ENCODE assay signal across 9 cellular contexts in genomic region chr9:124658165-124659017, GRCh38.
A peak's percentile ranks its signal among the peaks of the same experiment; 100 is the strongest.
DNase-seq lines count a peak whose midpoint lies in the region; ATAC-seq and TF ChIP-seq lines count a peak whose summit lies in the region.
"Had no signal": no experiment of that assay in that cellular context is flagged by ENCODE, and none has a peak within 500 bp of the region (broad histone marks: within the 10 kb centered on the region; RNA-seq: fewer than 3 reads in every experiment).

No MANE protein-coding gene starts in this region.

- H3K79me2 ChIP-seq in ACC112 (ENCODE audit: control insufficient read depth, insufficient read depth, low read length, unreplicated experiment), result peaks cover 32% of the 10 kb centered on the region

- no peaks in the 10 kb centered on the region for H3K9me3 ChIP-seq in WERI-Rb-1 (ENCODE audit: severe bottlenecking)
- H3K9me3 ChIP-seq in effector memory CD4-positive, alpha-beta T cell (ENCODE audit: control insufficient read depth, low read length), result no peaks in the 10 kb centered on the region

- peaks cover 23% of the 10 kb centered on the region for H3K4me1 ChIP-seq in ACC112 (ENCODE audit: control insufficient read depth, insufficient read depth, low read length, unreplicated experiment)
- no peaks in the 10 kb centered on the region for H3K4me1 ChIP-seq in effector memory CD4-positive, alpha-beta T cell (ENCODE audit: control insufficient read depth, insufficient read depth, low read length, poor library complexity, severe bottlenecking)

- peak overlapping the region; percentile 54 for H2AFZ ChIP-seq in ACC112 (ENCODE audit: low read length, unreplicated experiment)

- no peak for TF ChIP-seq CTCF in WERI-Rb-1 (IDR thresholded peaks at IDR 0.05; ENCODE audit: low read depth, low read length)
- TF ChIP-seq CTCF in lower leg skin (IDR thresholded peaks at IDR 0.05), result no peak

- 1 to 2% methylated on average over 14 of the region's 14 CpGs for WGBS in lower leg skin, 2 donors

- H3K27me3 ChIP-seq in ACC112 (ENCODE audit: insufficient read depth, low read length) (no peaks in the 10 kb centered on the region), WERI-Rb-1 (ENCODE audit: insufficient read depth, low read depth, severe bottlenecking) (no peaks in the 10 kb centered on the region)
- peaks cover 10% of the 10 kb centered on the region for H3K27me3 ChIP-seq in effector memory CD4-positive, alpha-beta T cell (replicated peaks; ENCODE audit: control insufficient read depth, insufficient read depth, low read length, poor library complexity, severe bottlenecking)

- H3K27ac ChIP-seq in ACC112 (ENCODE audit: low read depth, low read length) (peak overlapping the region; percentile 85), WERI-Rb-1 (peak overlapping the region; percentile 88)
- no peak overlapping the region for H3K27ac ChIP-seq in effector memory CD4-positive, alpha-beta T cell (ENCODE audit: insufficient read depth, low read length, poor library complexity, severe bottlenecking)
- H3K27ac ChIP-seq: KMS-11 had no signal

- DNase-seq in NCI-H2029 treated with DMSO at 0.1 percent for 48 hours (lab: John Stamatoyannopoulos, UW), result peak; percentile 98
- peak; percentile 95 for DNase-seq in WERI-Rb-1
- no peak for DNase-seq in effector memory CD4-positive, alpha-beta T cell
- DNase-seq in lower leg skin (ENCODE audit: low spot score in 2 of 2), result peak; percentile 65 to 86
- DNase-seq in stimulated activated CD4-positive, alpha-beta T cell treated with anti-CD3 and anti-CD28 coated beads, Interleukin-4, amount 100 ng/mL, for 48 hours (ENCODE audit: low read depth in 2 of 2), result peak; percentile 12 to 25

- no peaks in the 10 kb centered on the region for H3K36me3 ChIP-seq in ACC112 (ENCODE audit: insufficient read depth, low read length)
- no peaks in the 10 kb centered on the region; the same call in 1 of the 2 replicates for H3K36me3 ChIP-seq in WERI-Rb-1
- no peaks in the 10 kb centered on the region for H3K36me3 ChIP-seq in effector memory CD4-positive, alpha-beta T cell (ENCODE audit: control insufficient read depth, insufficient read depth, low read length)

- TF ChIP-seq POLR2A in GM18505 (IDR thresholded peaks at IDR 0.05; ENCODE audit: borderline replicate concordance, extremely low read depth, insufficient read depth, insufficient read length) (peak; percentile 90), lower leg skin (IDR thresholded peaks at IDR 0.05) (no peak)

- intact Hi-C loops in lower leg skin (cut with DNase I; ENCODE audit: low total_unique reads), result no loop called here

- H3K4me3 ChIP-seq in ACC112 (ENCODE audit: low read depth, low read length) (peak overlapping the region; percentile 80), WERI-Rb-1 (ENCODE audit: low read depth, low read length) (peak overlapping the region; percentile 84), lower leg skin (ENCODE audit: low read depth, poor library complexity, severe bottlenecking) (peak overlapping the region; percentile 34)
- H3K4me3 ChIP-seq in effector memory CD4-positive, alpha-beta T cell (ENCODE audit: insufficient read depth, low read depth, low read length, poor library complexity, severe bottlenecking), result peak overlapping the region; percentile 54

- ATAC-seq in GM18505 (IDR thresholded peaks at IDR 0.05; ENCODE audit: unreplicated experiment) (peak; percentile 79), HG02981 (IDR thresholded peaks at IDR 0.05; ENCODE audit: unreplicated experiment) (peak; percentile 90)

Comparison
In these comparisons a context has a peak if more than half of its experiments do, and no peak if none do; other contexts are left out.
1. H3K4me3 ChIP-seq: peak in every context shown above with its lines; median percentile 84 in WERI-Rb-1; 80 in ACC112; 54 in effector memory CD4-positive, alpha-beta T cell; 34 in lower leg skin.
2. DNase-seq: peak in NCI-H2029 treated with DMSO at 0.1 percent for 48 hours (single experiment), WERI-Rb-1 (single experiment), lower leg skin (2 of 2) and stimulated activated CD4-positive, alpha-beta T cell treated with anti-CD3 and anti-CD28 coated beads, Interleukin-4, amount 100 ng/mL, for 48 hours (2 of 2); none in effector memory CD4-positive, alpha-beta T cell (0 of 3).